In genomic region chr5:57937501-57937900, GRCh38 we compare ENCODE assay signal across 13 cellular contexts.
A peak's percentile ranks its signal among the peaks of the same experiment; 100 is the strongest.
DNase-seq lines count a peak whose midpoint lies in the region; ATAC-seq and TF ChIP-seq lines count a peak whose summit lies in the region.
"Had no signal": no experiment of that assay in that cellular context is flagged by ENCODE, and none has a peak within 500 bp of the region (broad histone marks: within the 10 kb centered on the region; RNA-seq: fewer than 3 reads in every experiment).

No MANE protein-coding gene starts in this region.

- ATAC-seq in HG03520 (IDR thresholded peaks at IDR 0.05; ENCODE audit: unreplicated experiment): no peak
- ATAC-seq: GM12878 had no signal

- H3K9me3 Mint-ChIP-seq in glutamatergic neuron (ENCODE audit: unreplicated experiment): peaks cover 3% of the 10 kb centered on the region
- H3K9me3 Mint-ChIP-seq in HFFc6: no peaks in the 10 kb centered on the region
- H3K9me3 Mint-ChIP-seq: H9 had no signal

- DNase-seq in AG20443 (ENCODE audit: low spot score) (peak; percentile 18), HFF-Myc (ENCODE audit: extremely low read depth, low read depth) (peak; percentile 53), RPMI7951 (ENCODE audit: low read depth) (peak; percentile 8), glutamatergic neuron (no peak), NCI-H1694 (lab: John Stamatoyannopoulos, UW) (no peak), HFFc6 (no peak)
- DNase-seq: H9, NCI-H1436 treated with DMSO at 0.1 percent for 48 hours, NCI-H345, Peyer's patch had no signal

- H3K27ac Mint-ChIP-seq in glutamatergic neuron (ENCODE audit: unreplicated experiment): peak overlapping the region; percentile 56
- H3K27ac Mint-ChIP-seq in HFFc6: no peak overlapping the region
- H3K27ac Mint-ChIP-seq: H9 had no signal

- no peak overlapping the region for H3K4me3 ChIP-seq in HFF-Myc (replicated peaks; ENCODE audit: low read depth, low read length)
- H3K4me3 ChIP-seq: BLaER1, GM12878, Peyer's patch had no signal

- TF ChIP-seq CTCF in HFF-Myc (IDR thresholded peaks at IDR 0.05; ENCODE audit: low read depth, low read length, missing control alignments) (no peak), glutamatergic neuron (IDR thresholded peaks at IDR 0.05; ENCODE audit: partially characterized antibody, unreplicated experiment) (no peak), HFFc6 (IDR thresholded peaks at IDR 0.05) (no peak)

- H3K4me3 Mint-ChIP-seq in glutamatergic neuron (ENCODE audit: unreplicated experiment) (no peak overlapping the region), HFFc6 (no peak overlapping the region)
- H3K4me3 Mint-ChIP-seq: H9 had no signal

- peaks cover 20% of the 10 kb centered on the region for H3K4me1 Mint-ChIP-seq in glutamatergic neuron (ENCODE audit: low read depth, unreplicated experiment)
- H3K4me1 Mint-ChIP-seq in HFFc6 (ENCODE audit: low read depth): peaks cover 26% of the 10 kb centered on the region
- H3K4me1 Mint-ChIP-seq: H9 had no signal

- H3K27me3 Mint-ChIP-seq in glutamatergic neuron (ENCODE audit: unreplicated experiment): no peaks in the 10 kb centered on the region
- peaks cover 2% of the 10 kb centered on the region; the same call in 1 of the 2 replicates for H3K27me3 Mint-ChIP-seq in HFFc6 (ENCODE audit: insufficient read depth)

- H3K36me3 Mint-ChIP-seq in glutamatergic neuron (ENCODE audit: unreplicated experiment): no peaks in the 10 kb centered on the region
- no peaks in the 10 kb centered on the region; the same call in 1 of the 2 replicates for H3K36me3 Mint-ChIP-seq in HFFc6 (ENCODE audit: low read depth)

Comparison
In these comparisons a context has a peak if more than half of its experiments do, and no peak if none do; other contexts are left out.
1. DNase-seq: peak in AG20443 (single experiment), HFF-Myc (single experiment) and RPMI7951 (single experiment); none in glutamatergic neuron (single experiment), NCI-H1694 (single experiment) and HFFc6 (single experiment).